37 cellular contexts compared by ENCODE assay signal in the genomic region with DNA sequence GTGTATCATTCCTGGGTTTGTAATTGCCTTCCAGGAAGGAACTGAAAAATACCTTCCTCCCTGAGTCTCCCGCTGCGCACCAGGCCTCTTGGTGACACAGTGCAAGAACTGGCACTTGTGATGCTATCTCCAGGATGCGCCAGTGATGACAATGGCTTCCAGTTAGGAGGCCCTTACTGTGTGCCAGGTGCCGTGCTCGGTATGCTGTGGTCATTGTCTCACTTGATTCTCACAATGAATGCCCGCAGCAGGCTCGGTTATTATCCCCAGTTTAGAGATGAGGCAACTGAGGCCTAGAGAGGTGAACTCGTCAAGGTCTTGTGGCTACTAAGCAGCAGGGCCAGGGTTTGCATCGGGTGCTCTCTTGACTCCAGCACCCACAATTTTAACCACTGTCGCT.
"Had no signal": no experiment of that assay in that cellular context is flagged by ENCODE, and none has a peak within 500 bp of the region (broad histone marks: within the 10 kb centered on the region; RNA-seq: fewer than 3 reads in every experiment).

No MANE protein-coding gene starts in this region.

- H3K36me3 ChIP-seq: brain microvascular endothelial cell, breast epithelium, cardiac muscle cell had no signal

- H3K27me3 Mint-ChIP-seq: brain had no signal

- H3K9me3 ChIP-seq: adrenal gland, ascending aorta, body of pancreas, breast epithelium had no signal

- DNase-seq: activated effector memory CD4-positive, alpha-beta T cell treated with anti-CD3 and anti-CD28 coated beads, Interleukin-2, amount 50 U/mL, for 16 hours; activated effector memory CD4-positive, alpha-beta T cell treated with Interleukin-2 at 50 U/mL for 16 hours; activated gamma-delta T cell; activated gamma-delta T cell treated with Interleukin-2 at 50 U/mL for 16 hours; activated naive CD4-positive, alpha-beta T cell; activated naive CD4-positive, alpha-beta T cell treated with anti-CD3 and anti-CD28 coated beads for 36 hours; activated naive CD4-positive, alpha-beta T cell treated with anti-CD3 and anti-CD28 coated beads, Interleukin-2, amount 10 ng/mL, durations not matched to agents 7 days and 5 days; activated naive CD4-positive, alpha-beta T cell treated with anti-CD3 and anti-CD28 coated beads, Interleukin-2, amount 50 U/mL, for 16 hours; activated naive CD4-positive, alpha-beta T cell treated with Interleukin-2 at 50 U/mL for 16 hours; activated naive CD8-positive, alpha-beta T cell treated with anti-CD3 and anti-CD28 coated beads for 36 hours; activated naive CD8-positive, alpha-beta T cell treated with anti-CD3 and anti-CD28 coated beads, Interleukin-2, amount 10 ng/mL, durations not matched to agents 7 days and 5 days; activated naive CD8-positive, alpha-beta T cell treated with anti-CD3 and anti-CD28 coated beads, Interleukin-2, amount 50 U/mL, for 24 hours; activated T-cell treated with anti-CD3 and anti-CD28 coated beads for 4 hours; activated T-cell treated with anti-CD3 and anti-CD28 coated beads, Interleukin-2, amount 50 U/mL, for 1 hour; activated T-cell treated with anti-CD3 and anti-CD28 coated beads, Interleukin-2, amount 50 U/mL, for 48 hours; activated T-cell treated with anti-CD3 and anti-CD28 coated beads, Interleukin-2, amount 50 U/mL, for 72 hours; amniotic stem cell; amygdala; anterior cingulate cortex; aorta; body of pancreas; brain microvascular endothelial cell; caudate nucleus; central memory CD4-positive, alpha-beta T cell; cerebellar nuclear complex had no signal

- H3K27ac ChIP-seq: adrenal gland, ascending aorta, body of pancreas, brain microvascular endothelial cell, breast epithelium, cardiac muscle cell had no signal

- H3K27ac Mint-ChIP-seq: activated naive CD4-positive, alpha-beta T cell treated with anti-CD3 and anti-CD28 coated beads for 36 hours; activated naive CD4-positive, alpha-beta T cell treated with anti-CD3 and anti-CD28 coated beads, Interleukin-2, amount 10 ng/mL, durations not matched to agents 7 days and 5 days; activated naive CD4-positive, alpha-beta T cell treated with anti-CD3 and anti-CD28 coated beads, Interleukin-2, amount 50 U/mL, for 24 hours; activated naive CD4-positive, alpha-beta T cell treated with anti-CD3 and anti-CD28 coated beads, Interleukin-2, amount 50 U/mL, for 72 hours; activated naive CD8-positive, alpha-beta T cell; activated naive CD8-positive, alpha-beta T cell treated with anti-CD3 and anti-CD28 coated beads for 36 hours; activated naive CD8-positive, alpha-beta T cell treated with anti-CD3 and anti-CD28 coated beads, Interleukin-2, amount 10 ng/mL, durations not matched to agents 7 days and 5 days; activated naive CD8-positive, alpha-beta T cell treated with anti-CD3 and anti-CD28 coated beads, Interleukin-2, amount 50 U/mL, for 24 hours; activated T-cell treated with anti-CD3 and anti-CD28 coated beads, Interleukin-2, amount 50 U/mL, for 72 hours; activated T-helper 1 cell treated with anti-CD3 and anti-CD28 coated beads, Interleukin-12 subunit alpha, Interleukin-12 subunit beta, Interleukin-2, Interleukin-4 antibody, amounts not matched to agents 30 ng/mL and 10 ng/mL and 1 ng/mL, durations not matched to agents 14 hours and 24 hours and 36 hours; activated T-helper 17 cell treated with anti-CD3 and anti-CD28 coated beads, Interleukin-2, amount 50 U/mL, for 72 hours; activated T-helper 2 cell treated with anti-CD3 and anti-CD28 coated beads, Interferon-gamma antibody, Interleukin-2, Interleukin-4, amounts not matched to agents 10 μg/mL and 5 μg/mL and 100 μg/mL, durations not matched to agents 14 hours and 24 hours and 36 hours; brain had no signal

- ATAC-seq: activated naive CD4-positive, alpha-beta T cell treated with anti-CD3 and anti-CD28 coated beads, Interleukin-2, amount 50 U/mL, for 72 hours; activated naive CD8-positive, alpha-beta T cell treated with anti-CD3 and anti-CD28 coated beads, Interleukin-2, amount 50 U/mL, for 24 hours; activated T-cell treated with anti-CD3 and anti-CD28 coated beads, Interleukin-2, amount 50 U/mL, for 72 hours; activated T-helper 17 cell treated with anti-CD3 and anti-CD28 coated beads, Interleukin-2, amount 50 U/mL, for 72 hours; body of pancreas had no signal

- H3K4me1 ChIP-seq: adrenal gland, body of pancreas, breast epithelium had no signal

- H3K4me3 Mint-ChIP-seq: activated naive CD4-positive, alpha-beta T cell treated with anti-CD3 and anti-CD28 coated beads for 36 hours; activated naive CD4-positive, alpha-beta T cell treated with anti-CD3 and anti-CD28 coated beads, Interleukin-2, amount 10 ng/mL, durations not matched to agents 7 days and 5 days; activated naive CD4-positive, alpha-beta T cell treated with anti-CD3 and anti-CD28 coated beads, Interleukin-2, amount 50 U/mL, for 24 hours; activated naive CD8-positive, alpha-beta T cell; activated naive CD8-positive, alpha-beta T cell treated with anti-CD3 and anti-CD28 coated beads for 36 hours; activated naive CD8-positive, alpha-beta T cell treated with anti-CD3 and anti-CD28 coated beads, Interleukin-2, amount 10 ng/mL, durations not matched to agents 7 days and 5 days; activated naive CD8-positive, alpha-beta T cell treated with anti-CD3 and anti-CD28 coated beads, Interleukin-2, amount 50 U/mL, for 24 hours; activated T-cell treated with anti-CD3 and anti-CD28 coated beads, Interleukin-2, amount 50 U/mL, for 72 hours; activated T-helper 1 cell treated with anti-CD3 and anti-CD28 coated beads, Interleukin-12 subunit alpha, Interleukin-12 subunit beta, Interleukin-2, Interleukin-4 antibody, amounts not matched to agents 30 ng/mL and 10 ng/mL and 1 ng/mL, durations not matched to agents 14 hours and 24 hours and 36 hours; activated T-helper 17 cell treated with anti-CD3 and anti-CD28 coated beads, Interleukin-2, amount 50 U/mL, for 72 hours; brain; central memory CD8-positive, alpha-beta T cell had no signal

- H3K36me3 Mint-ChIP-seq: activated naive CD4-positive, alpha-beta T cell treated with anti-CD3 and anti-CD28 coated beads, Interleukin-2, amount 10 ng/mL, durations not matched to agents 7 days and 5 days; activated naive CD4-positive, alpha-beta T cell treated with anti-CD3 and anti-CD28 coated beads, Interleukin-2, amount 50 U/mL, for 24 hours; activated naive CD4-positive, alpha-beta T cell treated with anti-CD3 and anti-CD28 coated beads, Interleukin-2, amount 50 U/mL, for 72 hours; activated naive CD8-positive, alpha-beta T cell; activated naive CD8-positive, alpha-beta T cell treated with anti-CD3 and anti-CD28 coated beads for 36 hours; activated naive CD8-positive, alpha-beta T cell treated with anti-CD3 and anti-CD28 coated beads, Interleukin-2, amount 10 ng/mL, durations not matched to agents 7 days and 5 days had no signal

- H3K9me3 Mint-ChIP-seq: activated naive CD4-positive, alpha-beta T cell treated with anti-CD3 and anti-CD28 coated beads for 36 hours; activated naive CD4-positive, alpha-beta T cell treated with anti-CD3 and anti-CD28 coated beads, Interleukin-2, amount 10 ng/mL, durations not matched to agents 7 days and 5 days; activated naive CD4-positive, alpha-beta T cell treated with anti-CD3 and anti-CD28 coated beads, Interleukin-2, amount 50 U/mL, for 24 hours; activated naive CD4-positive, alpha-beta T cell treated with anti-CD3 and anti-CD28 coated beads, Interleukin-2, amount 50 U/mL, for 72 hours; activated naive CD8-positive, alpha-beta T cell treated with anti-CD3 and anti-CD28 coated beads for 36 hours; activated naive CD8-positive, alpha-beta T cell treated with anti-CD3 and anti-CD28 coated beads, Interleukin-2, amount 10 ng/mL, durations not matched to agents 7 days and 5 days; activated naive CD8-positive, alpha-beta T cell treated with anti-CD3 and anti-CD28 coated beads, Interleukin-2, amount 50 U/mL, for 24 hours; activated T-cell treated with anti-CD3 and anti-CD28 coated beads, Interleukin-2, amount 50 U/mL, for 72 hours; activated T-helper 1 cell treated with anti-CD3 and anti-CD28 coated beads, Interleukin-12 subunit alpha, Interleukin-12 subunit beta, Interleukin-2, Interleukin-4 antibody, amounts not matched to agents 30 ng/mL and 10 ng/mL and 1 ng/mL, durations not matched to agents 14 hours and 24 hours and 36 hours; activated T-helper 17 cell treated with anti-CD3 and anti-CD28 coated beads, Interleukin-2, amount 50 U/mL, for 72 hours; activated T-helper 2 cell treated with anti-CD3 and anti-CD28 coated beads, Interferon-gamma antibody, Interleukin-2, Interleukin-4, amounts not matched to agents 10 μg/mL and 5 μg/mL and 100 μg/mL, durations not matched to agents 14 hours and 24 hours and 36 hours; brain; central memory CD8-positive, alpha-beta T cell had no signal

- H3K4me1 Mint-ChIP-seq: activated naive CD4-positive, alpha-beta T cell treated with anti-CD3 and anti-CD28 coated beads, Interleukin-2, amount 50 U/mL, for 24 hours had no signal

- H3K27me3 ChIP-seq: adrenal gland, ascending aorta, body of pancreas, brain microvascular endothelial cell, breast epithelium, cardiac muscle cell had no signal

- H3K4me3 ChIP-seq: adrenal gland, ascending aorta, body of pancreas, breast epithelium, cardiac muscle cell had no signal
